Comparison of ENCODE assay signal across 8 cellular contexts in genomic region chr1:26190373-26190987, GRCh38. TPM values are rescaled to one million over a fixed set of nuclear protein-coding genes. Genes with fewer than 3 reads are reported as not detected.
DNase-seq lines count a peak whose midpoint lies in the region; ATAC-seq and TF ChIP-seq lines count a peak whose summit lies in the region.

CATSPER4 (plus strand) TSS chr1:26190602; CDS start chr1:26190628, 26 bp downstream.

- no CpG with 5 or more reads among the region's 16 CpGs for WGBS in H9 (ENCODE audit: extremely low coverage, insufficient read length, low lambda C conversion rate)

- no peaks in the 10 kb centered on the region for H3K79me2 ChIP-seq in H9 (ENCODE audit: insufficient read depth, low read length)

- H4K91ac ChIP-seq in H9 (ENCODE audit: insufficient read length, low read depth, low read length), result no peak within 1 kb of the TSS

- H2BK12ac ChIP-seq in H9 (ENCODE audit: insufficient read length, low read depth, low read length), result no peak within 1 kb of the TSS

- H3K4me2 ChIP-seq in H9 (ENCODE audit: insufficient read depth, insufficient read length, low read length), result no peak within 1 kb of the TSS

- peak; percentile 37 for DNase-seq in AG20443 (ENCODE audit: low spot score)
- peak; percentile 91 for DNase-seq in H9
- DNase-seq in activated CD8-positive, alpha-beta T cell treated with anti-CD3 and anti-CD28 coated beads for 36 hours, result no peak
- DNase-seq in islet precursor cell, result peak; percentile 96
- DNase-seq in NCI-H446 treated with DMSO at 0.1 percent for 48 hours (lab: John Stamatoyannopoulos, UW), result no peak
- no peak for DNase-seq in activated T-cell treated with anti-CD3 and anti-CD28 coated beads for 4 hours

- H3K18ac ChIP-seq in H9 (ENCODE audit: insufficient read length, low read depth, low read length), result peak within 1 kb of the TSS; percentile 29

- no peak within 1 kb of the TSS for H2AFZ ChIP-seq in H9 (ENCODE audit: low read length)

- H3K27ac ChIP-seq in H9 (ENCODE audit: insufficient read length, low read depth, low read length), result no peak within 1 kb of the TSS

- H3K9me3 ChIP-seq in H9 (ENCODE audit: control insufficient read depth, low read depth, low read length), result no peaks in the 10 kb centered on the region

- H2BK20ac ChIP-seq in H9 (ENCODE audit: low read depth, low read length, poor library complexity, severe bottlenecking), result no peak within 1 kb of the TSS

- H3K4me1 Mint-ChIP-seq in H9, result peaks cover 13 to 19% of the 10 kb centered on the region in 2 experiments
- peaks cover 6% of the 10 kb centered on the region for H3K4me1 Mint-ChIP-seq in activated CD8-positive, alpha-beta T cell treated with anti-CD3 and anti-CD28 coated beads for 36 hours (ENCODE audit: low read depth)

- H2AK5ac ChIP-seq in H9 (ENCODE audit: insufficient read length, low read length), result no peak within 1 kb of the TSS

- H2BK120ac ChIP-seq in H9 (ENCODE audit: low read depth, low read length, poor library complexity, severe bottlenecking), result no peak within 1 kb of the TSS

- no peaks in the 10 kb centered on the region for H3K79me1 ChIP-seq in H9 (ENCODE audit: insufficient read depth, low read depth, low read length, poor library complexity, severe bottlenecking)

- no peak within 1 kb of the TSS for H3K4ac ChIP-seq in H9 (ENCODE audit: low read depth, low read length)

- no peaks in the 10 kb centered on the region for H4K20me1 ChIP-seq in H9 (ENCODE audit: control insufficient read depth, insufficient read depth, insufficient read length)

- no peak within 1 kb of the TSS for H3T11ph ChIP-seq in H9 (ENCODE audit: low read length)

- CTCF ChIA-PET in activated CD8-positive, alpha-beta T cell treated with anti-CD3 and anti-CD28 coated beads for 36 hours (lab: Charles Lee), result interaction anchor here (1.0 to 3.0 kb wide), 4 partner anchors 13 to 227 kb away, joined by 3 to 10 read pairs (median 6); partner anchors contain the start of genes CEP85 and ZNF593

- peaks cover 2% of the 10 kb centered on the region for H3K27me3 Mint-ChIP-seq in H9 (ENCODE audit: low read depth)
- H3K27me3 Mint-ChIP-seq in activated CD8-positive, alpha-beta T cell treated with anti-CD3 and anti-CD28 coated beads for 36 hours, result no peaks in the 10 kb centered on the region

- H3K4me3 Mint-ChIP-seq in H9, result peak within 1 kb of the TSS in 1 of 2 experiments; percentile 7; a peak in 1 of 5 replicates
- no peak within 1 kb of the TSS for H3K4me3 Mint-ChIP-seq in activated CD8-positive, alpha-beta T cell treated with anti-CD3 and anti-CD28 coated beads for 36 hours

- H4K8ac ChIP-seq in H9 (replicated peaks; ENCODE audit: insufficient read length, low read depth, low read length), result no peak within 1 kb of the TSS

- no peaks in the 10 kb centered on the region for H3K27me3 ChIP-seq in H9 (ENCODE audit: insufficient read depth, low read length)

- intact Hi-C loops in activated CD8-positive, alpha-beta T cell treated with anti-CD3 and anti-CD28 coated beads for 36 hours (cut with micrococcal nuclease), result no loop called here

- POLR2A ChIA-PET in activated CD8-positive, alpha-beta T cell treated with anti-CD3 and anti-CD28 coated beads for 36 hours (lab: Charles Lee), result no interaction called here

- H2BK15ac ChIP-seq in H9 (ENCODE audit: low read depth, low read length), result no peak within 1 kb of the TSS

- no peak within 1 kb of the TSS for H3K14ac ChIP-seq in H9 (ENCODE audit: insufficient read depth, low read length)

- no peak within 1 kb of the TSS for H3K56ac ChIP-seq in H9 (ENCODE audit: insufficient read length, low read depth, low read length)

- H3K9ac ChIP-seq in H9 (ENCODE audit: extremely low read depth, insufficient read length, low read length), result no peak within 1 kb of the TSS

- no peak within 1 kb of the TSS for H2BK5ac ChIP-seq in H9 (ENCODE audit: insufficient read length, low read length)

- no peaks in the 10 kb centered on the region for H3K4me1 ChIP-seq in H9 (ENCODE audit: insufficient read depth, low read length)

- no peak within 1 kb of the TSS for H3K23ac ChIP-seq in H9 (ENCODE audit: insufficient read length, low read depth, low read length)

- H4K5ac ChIP-seq in H9 (ENCODE audit: insufficient read length, low read depth, low read length), result no peak within 1 kb of the TSS

- H3K36me3 Mint-ChIP-seq in H9 (ENCODE audit: insufficient read depth in 1 of 3, low read depth in 3 of 3), result peaks cover 5 to 25% (median 11%) of the 10 kb centered on the region in 3 experiments; a peak in 5 of 7 replicates
- H3K36me3 Mint-ChIP-seq in activated CD8-positive, alpha-beta T cell treated with anti-CD3 and anti-CD28 coated beads for 36 hours (ENCODE audit: low read depth), result no peaks in the 10 kb centered on the region

- peak; percentile 77 for TF ChIP-seq CTCF in H9 (conservative IDR thresholded peaks at IDR 0.05)
- no peak for TF ChIP-seq CTCF in activated CD8-positive, alpha-beta T cell treated with anti-CD3 and anti-CD28 coated beads for 36 hours (IDR thresholded peaks at IDR 0.05)

- no peak for ATAC-seq in activated CD8-positive, alpha-beta T cell treated with anti-CD3 and anti-CD28 coated beads for 36 hours
- ATAC-seq in GM19463 (IDR thresholded peaks at IDR 0.05; ENCODE audit: unreplicated experiment) (no peak), GM18870 (IDR thresholded peaks at IDR 0.05; ENCODE audit: unreplicated experiment) (no peak)

- H3K9me3 Mint-ChIP-seq in H9, result no peaks in the 10 kb centered on the region
- H3K9me3 Mint-ChIP-seq in activated CD8-positive, alpha-beta T cell treated with anti-CD3 and anti-CD28 coated beads for 36 hours, result no peaks in the 10 kb centered on the region

- H3K23me2 ChIP-seq in H9 (ENCODE audit: insufficient read length, low read depth, low read length, poor library complexity, severe bottlenecking), result no peaks in the 10 kb centered on the region

- peak within 1 kb of the TSS; percentile 44 to 93 (median 92); a peak in 5 of 7 replicates for H3K27ac Mint-ChIP-seq in H9
- peak within 1 kb of the TSS; percentile 19 for H3K27ac Mint-ChIP-seq in activated CD8-positive, alpha-beta T cell treated with anti-CD3 and anti-CD28 coated beads for 36 hours

RNA-seq across cellular contexts. Expression of gene CATSPER4, which starts in this region (rescaled TPM):
- total RNA-seq in H9 (2021), result 0.26 TPM in 1 of 2 replicates, not detected in the other
- not detected for total RNA-seq in activated CD8-positive, alpha-beta T cell treated with anti-CD3 and anti-CD28 coated beads for 36 hours

Comparison
In these comparisons a context has a peak if more than half of its experiments do, and no peak if none do; other contexts are left out.
1. Peak in DNase-seq in H9; RNA of the gene not detected or under 1 TPM.
2. DNase-seq: peak in AG20443 (single experiment) and islet precursor cell (single experiment); none in activated CD8-positive, alpha-beta T cell treated with anti-CD3 and anti-CD28 coated beads for 36 hours (single experiment), NCI-H446 treated with DMSO at 0.1 percent for 48 hours (single experiment) and activated T-cell treated with anti-CD3 and anti-CD28 coated beads for 4 hours (single experiment).